15 cellular contexts compared by ENCODE assay signal in the genomic region with DNA sequence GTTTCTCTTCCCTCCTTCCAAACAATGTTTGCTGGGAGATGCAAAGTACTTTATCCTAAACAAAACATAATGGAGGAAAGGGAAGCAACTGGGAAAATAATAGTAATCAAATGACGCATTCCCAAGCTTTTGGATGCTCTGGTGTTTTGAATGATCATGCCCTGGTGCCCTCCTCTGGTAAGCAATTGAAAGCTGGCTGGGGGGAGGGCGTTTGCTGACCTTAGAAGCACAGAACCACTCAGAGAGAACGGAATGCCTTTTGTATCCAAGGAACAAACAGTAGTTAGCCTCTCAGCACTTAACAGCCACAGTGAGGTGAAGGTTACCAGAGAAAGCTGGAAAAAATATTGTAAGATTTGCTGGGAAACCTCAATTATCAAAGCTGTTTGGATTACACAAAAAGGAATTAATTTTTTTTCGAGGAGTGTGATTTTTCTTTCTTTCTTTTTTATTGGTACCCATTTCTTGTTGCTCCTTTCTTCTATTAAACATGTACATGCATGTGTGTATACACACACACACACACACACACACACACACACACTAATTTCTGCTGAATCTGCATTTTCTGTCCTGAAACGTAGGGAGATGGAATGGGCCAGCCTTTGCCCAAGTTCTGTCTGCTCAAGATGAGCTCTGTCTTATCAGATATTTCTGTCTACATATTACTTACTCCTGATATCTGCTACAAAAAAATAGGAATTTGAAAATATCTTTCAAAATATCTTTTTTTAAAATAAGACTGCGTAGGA.
DNase-seq lines count a peak whose midpoint lies in the region; TF ChIP-seq lines count a peak whose summit lies in the region.
"Had no signal": no experiment of that assay in that cellular context is flagged by ENCODE, and none has a peak within 500 bp of the region (broad histone marks: within the 10 kb centered on the region; RNA-seq: fewer than 3 reads in every experiment).

No MANE protein-coding gene starts in this region.

- H3K79me2 ChIP-seq in mammary epithelial cell (ENCODE audit: insufficient read depth, low read length), result no peaks in the 10 kb centered on the region
- H3K79me2 ChIP-seq: hepatocyte had no signal

- intact Hi-C loops in mammary epithelial cell (cut with micrococcal nuclease), result no loop called here
- intact Hi-C loops in breast epithelium (cut with DNase I; ENCODE audit: low total_unique reads), result no loop called here

- no peak for DNase-seq in mammary epithelial cell
- DNase-seq in breast epithelium (ENCODE audit: low spot score in 2 of 2), result no peak
- peak; percentile 77 for DNase-seq in epithelial cell of proximal tubule (ENCODE audit: low read depth)
- DNase-seq in kidney glomerular epithelial cell (lab: John Stamatoyannopoulos, UW), result peak; percentile 85
- peak; percentile 33 for DNase-seq in superior temporal gyrus (ENCODE audit: extremely low spot score)
- no peak for DNase-seq in stimulated activated CD4-positive, alpha-beta T cell treated with anti-CD3 and anti-CD28 coated beads, Interleukin-4, amount 100 ng/mL, for 24 hours
- no peak for DNase-seq in activated CD8-positive, alpha-beta memory T cell treated with anti-CD3 and anti-CD28 coated beads, Interleukin-2, amount 50 U/mL, for 4 hours
- DNase-seq in Kasumi-1 (lab: John Stamatoyannopoulos, UW), result no peak
- DNase-seq: NCI-H187, OCI-M1, SJCRH30 had no signal

- no peak overlapping the region for H3K4me3 ChIP-seq in mammary epithelial cell (replicated peaks in 1 of 3; ENCODE audit: insufficient read depth in 1 of 3, low read depth in 2 of 3, low read length in 3 of 3)
- no peak overlapping the region for H3K4me3 ChIP-seq in breast epithelium
- no peak overlapping the region for H3K4me3 ChIP-seq in epithelial cell of proximal tubule (ENCODE audit: low read depth, low read length)
- H3K4me3 ChIP-seq: cardiac muscle cell, hepatocyte, lung, SJCRH30 had no signal

- CTCF ChIA-PET in mammary epithelial cell (lab: Charles Lee; ENCODE audit: low non-redundant PET), result no interaction called here

- H3K4me1 ChIP-seq in mammary epithelial cell (ENCODE audit: insufficient read depth, low read length), result no peaks in the 10 kb centered on the region
- no peaks in the 10 kb centered on the region for H3K4me1 ChIP-seq in breast epithelium
- H3K4me1 ChIP-seq: SJCRH30 had no signal

- H3K9me3 ChIP-seq in mammary epithelial cell (replicated peaks; ENCODE audit: insufficient read depth, low read length) (no peaks in the 10 kb centered on the region), breast epithelium (peaks cover 0 to 8% of the 10 kb centered on the region in 2 donors)
- H3K9me3 ChIP-seq: SJCRH30 had no signal

- in situ Hi-C loops in mammary epithelial cell (cut with MboI; ENCODE audit: low sequenced_read_pairs in 2 of 2), result no loop called here

- no TSS peak for BruUV-seq in mammary epithelial cell (replicated peaks; lab: Mats Ljungman, UMichigan)

- H3K36me3 ChIP-seq in mammary epithelial cell (ENCODE audit: insufficient read depth, low read length) (no peaks in the 10 kb centered on the region), breast epithelium (no peaks in the 10 kb centered on the region)
- H3K36me3 ChIP-seq: cardiac muscle cell, SJCRH30 had no signal

- no peak for TF ChIP-seq POLR2A in breast epithelium (IDR thresholded peaks at IDR 0.05)

- no peak overlapping the region for H3K4me2 ChIP-seq in mammary epithelial cell (ENCODE audit: insufficient read depth, low read depth, low read length)
- H3K4me2 ChIP-seq: hepatocyte had no signal

- H3K9ac ChIP-seq in mammary epithelial cell (ENCODE audit: insufficient read depth, low read length), result no peak overlapping the region

- H3K27ac ChIP-seq in mammary epithelial cell (ENCODE audit: insufficient read depth, low read depth, low read length) (no peak overlapping the region), breast epithelium (no peak overlapping the region)
- H3K27ac ChIP-seq: C4-2B, cardiac muscle cell, hepatocyte, SJCRH30 had no signal

- dilution Hi-C loops in mammary epithelial cell (cut with HindIII; ENCODE audit: low sequenced_read_pairs), result no loop called here

- H3K27me3 ChIP-seq in mammary epithelial cell (ENCODE audit: insufficient read depth, low read length) (no peaks in the 10 kb centered on the region), breast epithelium (peaks cover 0 to 6% of the 10 kb centered on the region in 2 donors)
- H3K27me3 ChIP-seq: cardiac muscle cell, hepatocyte, SJCRH30 had no signal

- 51% methylated on average over 6 of the region's 6 CpGs for WGBS in mammary epithelial cell (ENCODE audit: low coverage, missing lambda C conversion rate)

- H2AFZ ChIP-seq in mammary epithelial cell (ENCODE audit: low read depth, low read length), result peak overlapping the region; percentile 31
- H2AFZ ChIP-seq: hepatocyte had no signal

- TF ChIP-seq CTCF in mammary epithelial cell (conservative IDR thresholded peaks at IDR 0.05 in 1 of 2, IDR thresholded peaks at IDR 0.05 in 1 of 2; ENCODE audit: extremely low read depth in 1 of 2, insufficient read depth in 1 of 2, low read depth in 1 of 2, low read length in 2 of 2), result peak in 1 of 2 donors; percentile 23
- no peak for TF ChIP-seq CTCF in breast epithelium (IDR thresholded peaks at IDR 0.05)
- peak; percentile 41 for TF ChIP-seq CTCF in epithelial cell of proximal tubule (conservative IDR thresholded peaks at IDR 0.05; ENCODE audit: low read depth, low read length)

- H4K20me1 ChIP-seq in mammary epithelial cell (ENCODE audit: insufficient read depth, low read length), result no peaks in the 10 kb centered on the region

Comparison
In these comparisons a context has a peak if more than half of its experiments do, and no peak if none do; other contexts are left out.
1. DNase-seq: peak in epithelial cell of proximal tubule (single experiment), kidney glomerular epithelial cell (single experiment) and superior temporal gyrus (single experiment); none in mammary epithelial cell (single experiment), breast epithelium (0 of 2), stimulated activated CD4-positive, alpha-beta T cell treated with anti-CD3 and anti-CD28 coated beads, Interleukin-4, amount 100 ng/mL, for 24 hours (single experiment), activated CD8-positive, alpha-beta memory T cell treated with anti-CD3 and anti-CD28 coated beads, Interleukin-2, amount 50 U/mL, for 4 hours (single experiment) and Kasumi-1 (0 of 2).